ENCODE assay signal across 27 cellular contexts in the genomic region with DNA sequence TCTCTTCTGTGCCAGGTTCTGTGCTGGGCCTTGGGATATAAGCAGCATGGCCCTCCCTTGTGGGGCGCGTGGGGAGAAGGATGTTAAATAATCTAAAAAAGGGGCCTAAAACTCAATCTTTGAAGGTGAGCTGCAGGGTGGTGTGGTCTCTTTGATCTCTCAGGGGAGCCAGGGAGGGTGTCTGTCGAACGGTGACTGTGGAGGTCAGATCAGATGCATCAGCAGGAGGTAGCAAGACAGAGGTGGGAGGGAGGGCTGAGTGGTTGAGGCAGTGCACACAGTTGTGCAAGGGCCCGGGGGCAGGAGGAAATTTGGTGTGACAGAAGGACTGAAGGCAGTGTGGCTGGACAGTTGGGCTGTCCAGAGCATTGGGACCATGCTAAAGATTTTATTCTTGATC.
"Had no signal": no experiment of that assay in that cellular context is flagged by ENCODE, and none has a peak within 500 bp of the region (broad histone marks: within the 10 kb centered on the region; RNA-seq: fewer than 3 reads in every experiment).

No MANE protein-coding gene starts in this region.

- H3K4me1 ChIP-seq: ascending aorta, breast epithelium, colonic mucosa had no signal

- H3K36me3 Mint-ChIP-seq: activated CD4-positive, alpha-beta memory T cell treated with anti-CD3 and anti-CD28 coated beads for 36 hours; activated CD8-positive, alpha-beta memory T cell treated with anti-CD3 and anti-CD28 coated beads, Interleukin-2, amount 10 ng/mL, durations not matched to agents 7 days and 5 days; activated naive CD4-positive, alpha-beta T cell treated with anti-CD3 and anti-CD28 coated beads, Interleukin-2, amount 10 ng/mL, durations not matched to agents 7 days and 5 days; activated naive CD8-positive, alpha-beta T cell treated with anti-CD3 and anti-CD28 coated beads, Interleukin-2, amount 10 ng/mL, durations not matched to agents 7 days and 5 days; brain had no signal

- H3K27ac ChIP-seq: ascending aorta, breast epithelium, cardiac muscle cell, colonic mucosa had no signal

- H3K27me3 ChIP-seq: ascending aorta had no signal

- H3K4me3 ChIP-seq: ascending aorta, breast epithelium, cardiac muscle cell, colonic mucosa had no signal

- H3K9me3 ChIP-seq: ascending aorta, colonic mucosa had no signal

- H3K4me3 Mint-ChIP-seq: activated CD4-positive, alpha-beta memory T cell treated with anti-CD3 and anti-CD28 coated beads for 36 hours; activated CD4-positive, alpha-beta T cell treated with anti-CD3 and anti-CD28 coated beads for 36 hours; activated CD4-positive, alpha-beta T cell treated with anti-CD3 and anti-CD28 coated beads, Interleukin-2, amount 10 ng/mL, durations not matched to agents 24 days and 14 days; activated CD8-positive, alpha-beta memory T cell treated with anti-CD3 and anti-CD28 coated beads, Interleukin-2, amount 10 ng/mL, durations not matched to agents 7 days and 5 days; activated CD8-positive, alpha-beta T cell treated with anti-CD3 and anti-CD28 coated beads, Interleukin-2, amount 10 ng/mL, durations not matched to agents 7 days and 5 days; activated naive CD4-positive, alpha-beta T cell treated with anti-CD3 and anti-CD28 coated beads, Interleukin-2, amount 10 ng/mL, durations not matched to agents 7 days and 5 days; activated naive CD8-positive, alpha-beta T cell treated with anti-CD3 and anti-CD28 coated beads, Interleukin-2, amount 10 ng/mL, durations not matched to agents 7 days and 5 days; activated T-helper 1 cell treated with anti-CD3 and anti-CD28 coated beads, Interleukin-12 subunit alpha, Interleukin-12 subunit beta, Interleukin-2, Interleukin-4 antibody, amounts not matched to agents 30 ng/mL and 10 ng/mL and 1 ng/mL, durations not matched to agents 14 hours and 24 hours and 36 hours; brain had no signal

- H3K4me1 Mint-ChIP-seq: activated CD4-positive, alpha-beta T cell treated with anti-CD3 and anti-CD28 coated beads for 36 hours; activated CD4-positive, alpha-beta T cell treated with anti-CD3 and anti-CD28 coated beads, Interleukin-2, amount 10 ng/mL, durations not matched to agents 24 days and 14 days; activated CD8-positive, alpha-beta memory T cell treated with anti-CD3 and anti-CD28 coated beads, Interleukin-2, amount 10 ng/mL, durations not matched to agents 7 days and 5 days; activated naive CD4-positive, alpha-beta T cell treated with anti-CD3 and anti-CD28 coated beads, Interleukin-2, amount 10 ng/mL, durations not matched to agents 7 days and 5 days; activated naive CD8-positive, alpha-beta T cell treated with anti-CD3 and anti-CD28 coated beads, Interleukin-2, amount 10 ng/mL, durations not matched to agents 7 days and 5 days had no signal

- DNase-seq: activated CD4-positive, alpha-beta memory T cell treated with anti-CD3 and anti-CD28 coated beads for 36 hours; activated CD4-positive, alpha-beta T cell treated with anti-CD3 and anti-CD28 coated beads for 36 hours; activated CD4-positive, alpha-beta T cell treated with anti-CD3 and anti-CD28 coated beads, Interleukin-2, amount 10 ng/mL, durations not matched to agents 24 days and 14 days; activated CD4-positive, CD25-positive, alpha-beta regulatory T cell; activated CD4-positive, CD25-positive, alpha-beta regulatory T cell treated with anti-CD3 and anti-CD28 coated beads, Interleukin-2, amount 50 U/mL, for 72 hours; activated CD8-positive, alpha-beta memory T cell treated with anti-CD3 and anti-CD28 coated beads, Interleukin-2, amount 10 ng/mL, durations not matched to agents 7 days and 5 days; activated CD8-positive, alpha-beta memory T cell treated with anti-CD3 and anti-CD28 coated beads, Interleukin-2, amount 50 U/mL, for 4 hours; activated CD8-positive, alpha-beta T cell treated with anti-CD3 and anti-CD28 coated beads, Interleukin-2, amount 10 ng/mL, durations not matched to agents 7 days and 5 days; activated effector memory CD4-positive, alpha-beta T cell treated with anti-CD3 and anti-CD28 coated beads, Interleukin-2, amount 50 U/mL, for 16 hours; activated naive CD4-positive, alpha-beta T cell treated with anti-CD3 and anti-CD28 coated beads, Interleukin-2, amount 10 ng/mL, durations not matched to agents 7 days and 5 days; activated naive CD8-positive, alpha-beta T cell treated with anti-CD3 and anti-CD28 coated beads, Interleukin-2, amount 10 ng/mL, durations not matched to agents 7 days and 5 days; activated T-cell treated with anti-CD3 and anti-CD28 coated beads, Interleukin-2, amount 50 U/mL, for 1 hour; activated T-cell treated with anti-CD3 and anti-CD28 coated beads, Interleukin-2, amount 50 U/mL, for 48 hours; central memory CD4-positive, alpha-beta T cell; cerebellar nuclear complex; colonic mucosa; effector CD8-positive, alpha-beta T cell; foreskin fibroblast; T-helper 2 cell had no signal

- H3K9me3 Mint-ChIP-seq: activated CD4-positive, alpha-beta T cell treated with anti-CD3 and anti-CD28 coated beads, Interleukin-2, amount 10 ng/mL, durations not matched to agents 24 days and 14 days; activated naive CD8-positive, alpha-beta T cell treated with anti-CD3 and anti-CD28 coated beads, Interleukin-2, amount 10 ng/mL, durations not matched to agents 7 days and 5 days; activated T-helper 1 cell treated with anti-CD3 and anti-CD28 coated beads, Interleukin-12 subunit alpha, Interleukin-12 subunit beta, Interleukin-2, Interleukin-4 antibody, amounts not matched to agents 30 ng/mL and 10 ng/mL and 1 ng/mL, durations not matched to agents 14 hours and 24 hours and 36 hours; activated T-helper 2 cell treated with anti-CD3 and anti-CD28 coated beads, Interferon-gamma antibody, Interleukin-2, Interleukin-4, amounts not matched to agents 10 μg/mL and 5 μg/mL and 100 μg/mL, durations not matched to agents 14 hours and 24 hours and 36 hours had no signal

- H3K36me3 ChIP-seq: ascending aorta, breast epithelium, cardiac muscle cell, colonic mucosa had no signal

- ATAC-seq: activated CD4-positive, alpha-beta T cell treated with anti-CD3 and anti-CD28 coated beads for 36 hours; activated CD8-positive, alpha-beta memory T cell treated with anti-CD3 and anti-CD28 coated beads, Interleukin-2, amount 10 ng/mL, durations not matched to agents 7 days and 5 days; activated CD8-positive, alpha-beta T cell treated with anti-CD3 and anti-CD28 coated beads, Interleukin-2, amount 10 ng/mL, durations not matched to agents 7 days and 5 days; activated naive CD4-positive, alpha-beta T cell treated with anti-CD3 and anti-CD28 coated beads, Interleukin-2, amount 50 U/mL, for 72 hours; esophagus mucosa had no signal

- H3K27ac Mint-ChIP-seq: activated CD4-positive, alpha-beta memory T cell treated with anti-CD3 and anti-CD28 coated beads for 36 hours; activated CD4-positive, alpha-beta T cell treated with anti-CD3 and anti-CD28 coated beads for 36 hours; activated CD4-positive, alpha-beta T cell treated with anti-CD3 and anti-CD28 coated beads, Interleukin-2, amount 10 ng/mL, durations not matched to agents 24 days and 14 days; activated CD8-positive, alpha-beta memory T cell treated with anti-CD3 and anti-CD28 coated beads, Interleukin-2, amount 10 ng/mL, durations not matched to agents 7 days and 5 days; activated CD8-positive, alpha-beta T cell treated with anti-CD3 and anti-CD28 coated beads, Interleukin-2, amount 10 ng/mL, durations not matched to agents 7 days and 5 days; activated naive CD4-positive, alpha-beta T cell treated with anti-CD3 and anti-CD28 coated beads, Interleukin-2, amount 10 ng/mL, durations not matched to agents 7 days and 5 days; activated naive CD4-positive, alpha-beta T cell treated with anti-CD3 and anti-CD28 coated beads, Interleukin-2, amount 50 U/mL, for 72 hours; activated naive CD8-positive, alpha-beta T cell treated with anti-CD3 and anti-CD28 coated beads, Interleukin-2, amount 10 ng/mL, durations not matched to agents 7 days and 5 days; activated T-helper 1 cell treated with anti-CD3 and anti-CD28 coated beads, Interleukin-12 subunit alpha, Interleukin-12 subunit beta, Interleukin-2, Interleukin-4 antibody, amounts not matched to agents 30 ng/mL and 10 ng/mL and 1 ng/mL, durations not matched to agents 14 hours and 24 hours and 36 hours; activated T-helper 2 cell treated with anti-CD3 and anti-CD28 coated beads, Interferon-gamma antibody, Interleukin-2, Interleukin-4, amounts not matched to agents 10 μg/mL and 5 μg/mL and 100 μg/mL, durations not matched to agents 14 hours and 24 hours and 36 hours; brain had no signal
